In genomic region chr19:49869484-49870308, GRCh38 we compare ENCODE assay signal across 1 cellular context.
TF ChIP-seq lines count a peak whose summit lies in the region.

No MANE protein-coding gene starts in this region.

TF ChIP-seq in HepG2, 621 proteins besides CTCF, POLR2A, EP300 and RAD21 (continued from another document and continues in another):
- TF ChIP-seq AKNA (CRISPR knock-in tag; IDR thresholded peaks at IDR 0.05; ENCODE audit: borderline replicate concordance), result no peak
- TF ChIP-seq IRX3 (CRISPR knock-in tag; IDR thresholded peaks at IDR 0.05; ENCODE audit: borderline replicate concordance, low read depth), result no peak
- no peak for TF ChIP-seq FOSL2 (CRISPR knock-in tag; IDR thresholded peaks at IDR 0.05)
- TF ChIP-seq CENPBD1 (CRISPR knock-in tag; IDR thresholded peaks at IDR 0.05; ENCODE audit: borderline replicate concordance, low read depth), result no peak
- TF ChIP-seq ELF4 (CRISPR knock-in tag; IDR thresholded peaks at IDR 0.05; ENCODE audit: borderline replicate concordance), result no peak
- no peak for TF ChIP-seq MYNN (CRISPR knock-in tag; IDR thresholded peaks at IDR 0.05; ENCODE audit: low read depth)
- TF ChIP-seq GLI4 (CRISPR knock-in tag; IDR thresholded peaks at IDR 0.05; ENCODE audit: borderline replicate concordance), result no peak
- peak; percentile 46; the same call in 1 of the 2 replicates for TF ChIP-seq ZNF276 (CRISPR knock-in tag; IDR thresholded peaks at IDR 0.05; ENCODE audit: low read depth)
- TF ChIP-seq ZNF546 (CRISPR knock-in tag; conservative IDR thresholded peaks at IDR 0.05), result no peak
- peak; percentile 68 for TF ChIP-seq FOXC1 (CRISPR knock-in tag; IDR thresholded peaks at IDR 0.05; ENCODE audit: borderline replicate concordance)
- TF ChIP-seq ZFP41 (CRISPR knock-in tag; IDR thresholded peaks at IDR 0.05; ENCODE audit: borderline replicate concordance), result peak; percentile 77; the same call in 1 of the 2 replicates
- TF ChIP-seq BCLAF1 (IDR thresholded peaks at IDR 0.05), result no peak
- no peak for TF ChIP-seq EZH2 (conservative IDR thresholded peaks at IDR 0.05; ENCODE audit: low read depth, low read length)
- no peak for TF ChIP-seq GRHL1 (CRISPR knock-in tag; conservative IDR thresholded peaks at IDR 0.05)
- peak; percentile 27; the same call in 1 of the 2 replicates for TF ChIP-seq NR2C2 (CRISPR knock-in tag; IDR thresholded peaks at IDR 0.05; ENCODE audit: borderline replicate concordance)
- TF ChIP-seq RNF219 (CRISPR knock-in tag; IDR thresholded peaks at IDR 0.05), result no peak
- TF ChIP-seq ZNF317 (CRISPR knock-in tag; IDR thresholded peaks at IDR 0.05), result no peak
- no peak for TF ChIP-seq HCFC1 (IDR thresholded peaks at IDR 0.05; ENCODE audit: low read depth, low read length)
- TF ChIP-seq ZNF549 (CRISPR knock-in tag; IDR thresholded peaks at IDR 0.05), result no peak
- no peak for TF ChIP-seq ZSCAN12 (CRISPR knock-in tag; IDR thresholded peaks at IDR 0.05)
- no peak for TF ChIP-seq SRSF1 (optimal IDR thresholded peaks at IDR 0.05; ENCODE audit: low read depth, low read length)
- no peak for TF ChIP-seq NR2F6 (IDR thresholded peaks at IDR 0.05)
- no peak for TF ChIP-seq NR2F6 (CRISPR knock-in tag; IDR thresholded peaks at IDR 0.05)
- no peak for TF ChIP-seq ZNF142 (CRISPR knock-in tag; IDR thresholded peaks at IDR 0.05)
- TF ChIP-seq ZSCAN5A (CRISPR knock-in tag; IDR thresholded peaks at IDR 0.05; ENCODE audit: borderline replicate concordance), result no peak
- TF ChIP-seq ZMAT5 (CRISPR knock-in tag; IDR thresholded peaks at IDR 0.05; ENCODE audit: borderline replicate concordance, low read depth), result no peak
- no peak for TF ChIP-seq SOX6 (IDR thresholded peaks at IDR 0.05)
- peak; percentile 57; the same call in 1 of the 2 replicates for TF ChIP-seq SOX6 (CRISPR knock-in tag; IDR thresholded peaks at IDR 0.05)
- no peak for TF ChIP-seq CBFB (CRISPR knock-in tag; IDR thresholded peaks at IDR 0.05)
- 0 out of 2 replicates have a peak, but pooled peaks have one; percentile 73 for TF ChIP-seq HOXA5 (CRISPR knock-in tag; IDR thresholded peaks at IDR 0.05)
- no peak for TF ChIP-seq BCL6 (CRISPR knock-in tag; IDR thresholded peaks at IDR 0.05)
- TF ChIP-seq ZNF20 (CRISPR knock-in tag; IDR thresholded peaks at IDR 0.05), result 0 out of 2 replicates have a peak, but pooled peaks have one; percentile 31
- no peak for TF ChIP-seq ZFP36 (IDR thresholded peaks at IDR 0.05; ENCODE audit: borderline replicate concordance, low read depth, low read length, partially characterized antibody)
- no peak for TF ChIP-seq SMYD3 (CRISPR knock-in tag; IDR thresholded peaks at IDR 0.05)
- TF ChIP-seq MXD1 (CRISPR knock-in tag; IDR thresholded peaks at IDR 0.05), result peak; percentile 89
- TF ChIP-seq PCBP2 (optimal IDR thresholded peaks at IDR 0.05; ENCODE audit: low read depth, low read length, poor library complexity, severe bottlenecking), result no peak
